ENCODE assay signal across 11 cellular contexts in genomic region chr16:11896776-11897175, GRCh38.
DNase-seq lines count a peak whose midpoint lies in the region; FAIRE-seq and TF ChIP-seq lines count a peak whose summit lies in the region.
"Had no signal": no experiment of that assay in that cellular context is flagged by ENCODE, and none has a peak within 500 bp of the region (broad histone marks: within the 10 kb centered on the region; RNA-seq: fewer than 3 reads in every experiment).

No MANE protein-coding gene starts in this region.

- peak; percentile 91 for FAIRE-seq in H54 (lab: Jason Lieb, UNC)
- FAIRE-seq: GM18507 had no signal

- in situ Hi-C loops in ACHN (cut with HindIII; ENCODE audit: low pct_ligation_motif_present, low pct_unique_long_range_greater_than_20kb, low sequenced_read_pairs) (no loop called here), GM13977 (cut with MboI; ENCODE audit: low pct_unique_long_range_greater_than_20kb, low sequenced_read_pairs, unreplicated experiment) (no loop called here)

- DNase-seq in ACHN (peak; percentile 41), H54 (ENCODE audit: insufficient read length, low spot score) (peak; percentile 43), amniotic epithelial cell (ENCODE audit: low read depth) (peak; percentile 80), kidney tubule cell (ENCODE audit: low spot score) (peak; percentile 79), iPS-NIHi11 (ENCODE audit: low spot score) (no peak), GM13977 (ENCODE audit: low spot score) (no peak), NCI-H146 (lab: John Stamatoyannopoulos, UW) (no peak), NCI-H510A treated with DMSO at 0.1 percent for 48 hours (lab: John Stamatoyannopoulos, UW) (no peak)
- DNase-seq: body of pancreas, NCI-H1436 treated with DMSO at 0.1 percent for 48 hours had no signal

- no peak for TF ChIP-seq POLR2A in H54 (IDR thresholded peaks at IDR 0.05; ENCODE audit: low read depth, low read length)

- no peak for TF ChIP-seq CTCF in GM13977 (IDR thresholded peaks at IDR 0.05; ENCODE audit: extremely low read depth, insufficient read depth, missing control alignments)

Comparison
In these comparisons a context has a peak if more than half of its experiments do, and no peak if none do; other contexts are left out.
1. DNase-seq: peak in ACHN (single experiment), H54 (single experiment), amniotic epithelial cell (single experiment) and kidney tubule cell (single experiment); none in iPS-NIHi11 (single experiment), GM13977 (single experiment), NCI-H146 (single experiment) and NCI-H510A treated with DMSO at 0.1 percent for 48 hours (single experiment).